ENCODE assay signal across 2 cellular contexts in genomic region chr17:29617481-29618271, GRCh38.
TF ChIP-seq lines count a peak whose summit lies in the region.

No MANE protein-coding gene starts in this region.

TF ChIP-seq in A549, 52 proteins besides CTCF, POLR2A, EP300 and RAD21:
- no peak for TF ChIP-seq ZC3H11A (IDR thresholded peaks at IDR 0.05)
- peak; percentile 71 for TF ChIP-seq SMC3 (IDR thresholded peaks at IDR 0.05)
- no peak for TF ChIP-seq SREBF2 (IDR thresholded peaks at IDR 0.05)
- no peak for TF ChIP-seq HEYL (CRISPR knock-in tag; IDR thresholded peaks at IDR 0.05)
- TF ChIP-seq BHLHE40 (IDR thresholded peaks at IDR 0.05; ENCODE audit: low read depth, low read length), result no peak
- TF ChIP-seq CHD2 (IDR thresholded peaks at IDR 0.05; ENCODE audit: low read length, partially characterized antibody), result no peak
- TF ChIP-seq HMGXB4 (CRISPR knock-in tag; IDR thresholded peaks at IDR 0.05; ENCODE audit: borderline replicate concordance), result peak; percentile 17; the same call in 1 of the 2 replicates
- no peak for TF ChIP-seq RNF2 (IDR thresholded peaks at IDR 0.05; ENCODE audit: borderline replicate concordance, low read depth)
- peak; percentile 12; the same call in 1 of the 2 replicates for TF ChIP-seq TP53 (CRISPR knock-in tag; IDR thresholded peaks at IDR 0.05)
- TF ChIP-seq ATOH8 (CRISPR knock-in tag; IDR thresholded peaks at IDR 0.05; ENCODE audit: low read depth), result 0 out of 2 replicates have a peak, but pooled peaks have one; percentile 8
- TF ChIP-seq E2F6 (IDR thresholded peaks at IDR 0.05; ENCODE audit: borderline replicate concordance, low read depth), result peak; percentile 36
- TF ChIP-seq KDM5A (IDR thresholded peaks at IDR 0.05), result 0 out of 2 replicates have a peak, but pooled peaks have one; percentile 44
- peak; percentile 61 for TF ChIP-seq MAX (IDR thresholded peaks at IDR 0.05)

TF ChIP-seq in HepG2, 621 proteins besides CTCF, POLR2A, EP300 and RAD21 (continues in another document):
- TF ChIP-seq IRF2 (CRISPR knock-in tag; IDR thresholded peaks at IDR 0.05) (no peak; the same call in 1 of the 2 replicates), ZNF772 (CRISPR knock-in tag; IDR thresholded peaks at IDR 0.05) (peak; percentile 62), CREM (IDR thresholded peaks at IDR 0.05) (no peak), CREM (CRISPR knock-in tag; IDR thresholded peaks at IDR 0.05) (no peak), DBP (CRISPR knock-in tag; IDR thresholded peaks at IDR 0.05; ENCODE audit: not compliant biosample characterization) (peak; percentile 70), PHB2 (IDR thresholded peaks at IDR 0.05; ENCODE audit: partially characterized antibody) (no peak), GABPB1 (CRISPR knock-in tag; IDR thresholded peaks at IDR 0.05) (peak; percentile 60; the same call in 1 of the 2 replicates), SALL1 (CRISPR knock-in tag; IDR thresholded peaks at IDR 0.05) (peak; percentile 20; the same call in 1 of the 2 replicates), ISL2 (CRISPR knock-in tag; IDR thresholded peaks at IDR 0.05) (0 out of 2 replicates have a peak, but pooled peaks have one; percentile 26), ZSCAN31 (CRISPR knock-in tag; IDR thresholded peaks at IDR 0.05; ENCODE audit: low read depth) (peak; percentile 58), THAP8 (CRISPR knock-in tag; IDR thresholded peaks at IDR 0.05; ENCODE audit: borderline replicate concordance) (0 out of 2 replicates have a peak, but pooled peaks have one; percentile 70), ZNF547 (CRISPR knock-in tag; IDR thresholded peaks at IDR 0.05) (peak; percentile 60; the same call in 1 of the 2 replicates), NFAT5 (CRISPR knock-in tag; IDR thresholded peaks at IDR 0.05) (0 out of 2 replicates have a peak, but pooled peaks have one; percentile 24), CENPT (CRISPR knock-in tag; IDR thresholded peaks at IDR 0.05; ENCODE audit: low read depth) (no peak), PATZ1 (CRISPR knock-in tag; IDR thresholded peaks at IDR 0.05) (no peak), PITX1 (CRISPR knock-in tag; IDR thresholded peaks at IDR 0.05) (peak; percentile 36; the same call in 1 of the 2 replicates), ZXDC (CRISPR knock-in tag; IDR thresholded peaks at IDR 0.05) (no peak), NR2F6 (IDR thresholded peaks at IDR 0.05) (no peak), NR2F6 (CRISPR knock-in tag; IDR thresholded peaks at IDR 0.05) (peak; percentile 7; the same call in 1 of the 2 replicates), ZNF776 (CRISPR knock-in tag; IDR thresholded peaks at IDR 0.05) (peak; percentile 47), MLX (CRISPR knock-in tag; IDR thresholded peaks at IDR 0.05) (no peak), TRIM22 (IDR thresholded peaks at IDR 0.05) (no peak), SOX6 (IDR thresholded peaks at IDR 0.05) (no peak), SOX6 (CRISPR knock-in tag; IDR thresholded peaks at IDR 0.05) (peak; percentile 24; the same call in 1 of the 2 replicates), BRCA1 (CRISPR knock-in tag; IDR thresholded peaks at IDR 0.05) (0 out of 2 replicates have a peak, but pooled peaks have one; percentile 41), ZBTB38 (CRISPR knock-in tag; IDR thresholded peaks at IDR 0.05) (0 out of 2 replicates have a peak, but pooled peaks have one; percentile 34), TSC22D2 (CRISPR knock-in tag; IDR thresholded peaks at IDR 0.05; ENCODE audit: borderline replicate concordance) (no peak), ZNF501 (CRISPR knock-in tag; IDR thresholded peaks at IDR 0.05) (peak; percentile 36; the same call in 1 of the 2 replicates), CHD2 (IDR thresholded peaks at IDR 0.05; ENCODE audit: low read depth, low read length) (peak; percentile 22; the same call in 1 of the 2 replicates), HMG20A (CRISPR knock-in tag; IDR thresholded peaks at IDR 0.05; ENCODE audit: borderline replicate concordance) (0 out of 2 replicates have a peak, but pooled peaks have one; percentile 10), HNRNPLL (IDR thresholded peaks at IDR 0.05; ENCODE audit: low read depth, low read length, poor library complexity, severe bottlenecking) (peak; percentile 44), ZFX (CRISPR knock-in tag; IDR thresholded peaks at IDR 0.05; ENCODE audit: low read depth) (peak; percentile 73), ATAD3A (CRISPR knock-in tag; IDR thresholded peaks at IDR 0.05) (no peak), GPN1 (CRISPR knock-in tag; IDR thresholded peaks at IDR 0.05; ENCODE audit: borderline replicate concordance) (no peak), ZHX2 (IDR thresholded peaks at IDR 0.05; ENCODE audit: low read depth) (no peak), ZHX2 (CRISPR knock-in tag; IDR thresholded peaks at IDR 0.05; ENCODE audit: borderline replicate concordance) (0 out of 2 replicates have a peak, but pooled peaks have one; percentile 73), ONECUT2 (CRISPR knock-in tag; IDR thresholded peaks at IDR 0.05) (no peak)
